1 cellular context compared by ENCODE assay signal in genomic region chr11:63683133-63683991, GRCh38.
TF ChIP-seq lines count a peak whose summit lies in the region.

No MANE protein-coding gene starts in this region.

TF ChIP-seq in HCT116, 20 proteins besides CTCF, POLR2A, EP300 and RAD21 (continued from another document):
- TF ChIP-seq POLR2AphosphoS5 (IDR thresholded peaks at IDR 0.05; ENCODE audit: low read depth, low read length) (no peak), YY1 (IDR thresholded peaks at IDR 0.05; ENCODE audit: extremely low read depth, insufficient replicate concordance, low read depth, low read length) (no peak)
